12 cellular contexts compared by ENCODE assay signal in the genomic region with DNA sequence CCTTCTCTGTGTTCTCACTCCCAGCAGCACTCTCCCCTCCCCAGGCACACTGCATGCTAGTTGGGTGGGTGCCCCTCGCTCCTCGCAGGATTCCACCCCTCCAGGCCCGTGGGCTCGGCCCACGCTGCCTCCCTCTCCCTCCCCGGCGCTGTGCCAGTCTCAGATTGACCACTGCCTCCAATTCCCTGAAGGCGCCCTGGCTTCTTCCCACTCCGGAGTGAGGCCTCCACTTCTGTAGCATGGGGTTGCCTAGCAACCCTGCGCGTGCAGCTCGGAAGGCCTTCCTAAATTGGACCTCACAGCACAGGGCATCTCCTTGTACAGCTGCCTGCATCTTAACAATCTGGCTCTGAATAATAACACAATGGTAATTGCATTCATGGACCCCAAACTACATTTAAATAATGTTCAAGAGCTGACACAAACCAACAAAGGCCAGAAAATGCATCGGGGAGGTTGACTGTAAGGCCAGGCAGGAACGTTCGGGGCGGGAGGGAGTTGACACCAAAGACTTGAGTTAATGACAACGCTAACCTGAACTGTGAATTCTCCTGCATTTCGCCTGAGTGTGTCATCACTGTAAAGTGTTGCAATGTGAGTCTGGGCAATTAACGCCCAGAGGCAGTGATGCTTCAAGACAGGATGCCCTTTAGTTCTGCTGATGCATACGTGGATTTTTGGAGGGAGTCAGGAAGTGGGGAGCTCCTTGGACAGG.
DNase-seq lines count a peak whose midpoint lies in the region; ATAC-seq and TF ChIP-seq lines count a peak whose summit lies in the region.
"Had no signal": no experiment of that assay in that cellular context is flagged by ENCODE, and none has a peak within 500 bp of the region (broad histone marks: within the 10 kb centered on the region; RNA-seq: fewer than 3 reads in every experiment).

No MANE protein-coding gene starts in this region.

- no peaks in the 10 kb centered on the region for H3K36me3 Mint-ChIP-seq in neural crest cell (ENCODE audit: low read depth)
- H3K36me3 Mint-ChIP-seq in activated T-helper 1 cell treated with anti-CD3 and anti-CD28 coated beads, Interleukin-12 subunit alpha, Interleukin-12 subunit beta, Interleukin-2, Interleukin-4 antibody, amounts not matched to agents 30 ng/mL and 10 ng/mL and 1 ng/mL, durations not matched to agents 14 hours and 24 hours and 36 hours (ENCODE audit: low read depth) = no peaks in the 10 kb centered on the region

- H3K27ac Mint-ChIP-seq in neural crest cell (ENCODE audit: unreplicated experiment) = peak overlapping the region; percentile 1
- H3K27ac Mint-ChIP-seq in activated T-helper 1 cell treated with anti-CD3 and anti-CD28 coated beads, Interleukin-12 subunit alpha, Interleukin-12 subunit beta, Interleukin-2, Interleukin-4 antibody, amounts not matched to agents 30 ng/mL and 10 ng/mL and 1 ng/mL, durations not matched to agents 14 hours and 24 hours and 36 hours = no peak overlapping the region

- H2AFZ ChIP-seq in Karpas-422 (ENCODE audit: low read length) (no peak overlapping the region), PC-3 (ENCODE audit: low read length) (no peak overlapping the region)

- H3K27ac ChIP-seq in prostate gland = no peak overlapping the region
- no peak overlapping the region for H3K27ac ChIP-seq in Karpas-422 (ENCODE audit: low read length)
- H3K27ac ChIP-seq in PC-3 (ENCODE audit: low read length) = no peak overlapping the region
- H3K27ac ChIP-seq: C4-2B had no signal

- H3K36me3 ChIP-seq in prostate gland = no peaks in the 10 kb centered on the region
- no peaks in the 10 kb centered on the region for H3K36me3 ChIP-seq in Karpas-422 (ENCODE audit: insufficient read depth, low read length)
- no peaks in the 10 kb centered on the region for H3K36me3 ChIP-seq in PC-3 (ENCODE audit: low read depth, low read length)

- H3K9me3 ChIP-seq in prostate gland = no peaks in the 10 kb centered on the region
- H3K9me3 ChIP-seq in Karpas-422 (ENCODE audit: low read length) = no peaks in the 10 kb centered on the region
- H3K9me3 ChIP-seq in PC-3 (ENCODE audit: low read length) = no peaks in the 10 kb centered on the region

- no peaks in the 10 kb centered on the region for H3K9me3 Mint-ChIP-seq in neural crest cell
- no peaks in the 10 kb centered on the region for H3K9me3 Mint-ChIP-seq in activated T-helper 1 cell treated with anti-CD3 and anti-CD28 coated beads, Interleukin-12 subunit alpha, Interleukin-12 subunit beta, Interleukin-2, Interleukin-4 antibody, amounts not matched to agents 30 ng/mL and 10 ng/mL and 1 ng/mL, durations not matched to agents 14 hours and 24 hours and 36 hours

- H3K9ac ChIP-seq in Karpas-422 (ENCODE audit: low read length) = no peak overlapping the region
- H3K9ac ChIP-seq in PC-3 (ENCODE audit: low read length) = no peak overlapping the region

- H3K4me2 ChIP-seq in Karpas-422 (ENCODE audit: low read depth, low read length, poor library complexity, severe bottlenecking) = no peak overlapping the region
- H3K4me2 ChIP-seq in PC-3 (ENCODE audit: low read length) = no peak overlapping the region

- CTCF ChIA-PET in PC-3 (lab: Charles Lee) = no interaction called here

- peaks cover 68% of the 10 kb centered on the region for H3K27me3 Mint-ChIP-seq in neural crest cell (ENCODE audit: low read depth)
- H3K27me3 Mint-ChIP-seq in activated T-helper 1 cell treated with anti-CD3 and anti-CD28 coated beads, Interleukin-12 subunit alpha, Interleukin-12 subunit beta, Interleukin-2, Interleukin-4 antibody, amounts not matched to agents 30 ng/mL and 10 ng/mL and 1 ng/mL, durations not matched to agents 14 hours and 24 hours and 36 hours (ENCODE audit: insufficient read depth) = peaks cover 18% of the 10 kb centered on the region

- POLR2A ChIA-PET in PC-3 (lab: Charles Lee; ENCODE audit: unreplicated experiment) = no interaction called here

- no peak for TF ChIP-seq POLR2A in prostate gland (IDR thresholded peaks at IDR 0.05)

- ATAC-seq in PC-3 = no peak

- H3K4me3 ChIP-seq in epithelial cell of esophagus (ENCODE audit: low read length) (no peak overlapping the region), prostate gland (no peak overlapping the region), Karpas-422 (ENCODE audit: low read length) (no peak overlapping the region), PC-3 (ENCODE audit: low read length) (no peak overlapping the region)

- H3F3A ChIP-seq in PC-3 (ENCODE audit: low read length, unreplicated experiment) = no peaks in the 10 kb centered on the region

- H3K4me3 Mint-ChIP-seq in neural crest cell = no peak overlapping the region
- H3K4me3 Mint-ChIP-seq in activated T-helper 1 cell treated with anti-CD3 and anti-CD28 coated beads, Interleukin-12 subunit alpha, Interleukin-12 subunit beta, Interleukin-2, Interleukin-4 antibody, amounts not matched to agents 30 ng/mL and 10 ng/mL and 1 ng/mL, durations not matched to agents 14 hours and 24 hours and 36 hours = no peak overlapping the region

- H4K20me1 ChIP-seq in Karpas-422 (ENCODE audit: insufficient read depth, low read depth, low read length) (no peaks in the 10 kb centered on the region), PC-3 (ENCODE audit: low read length) (no peaks in the 10 kb centered on the region)

- H3K4me1 ChIP-seq in prostate gland (replicated peaks) (no peaks in the 10 kb centered on the region), Karpas-422 (ENCODE audit: low read length) (no peaks in the 10 kb centered on the region), PC-3 (ENCODE audit: insufficient read depth, low read length) (no peaks in the 10 kb centered on the region)

- H3K27me3 ChIP-seq in prostate gland (replicated peaks; ENCODE audit: insufficient read depth) = no peaks in the 10 kb centered on the region
- peaks cover 3% of the 10 kb centered on the region; the same call in 1 of the 2 replicates for H3K27me3 ChIP-seq in Karpas-422 (ENCODE audit: low read length)
- H3K27me3 ChIP-seq in PC-3 (ENCODE audit: low read length) = no peaks in the 10 kb centered on the region

- intact Hi-C loops in activated T-helper 1 cell treated with anti-CD3 and anti-CD28 coated beads, Interleukin-12 subunit alpha, Interleukin-12 subunit beta, Interleukin-2, Interleukin-4 antibody, amounts not matched to agents 30 ng/mL and 10 ng/mL and 1 ng/mL, durations not matched to agents 14 hours and 24 hours and 36 hours (cut with micrococcal nuclease) = no loop called here
- intact Hi-C loops in prostate gland (cut with DNase I) = no loop called here
- intact Hi-C loops in PC-3 (cut with micrococcal nuclease) = no loop called here

- H3K4me1 Mint-ChIP-seq in neural crest cell = peaks cover 21% of the 10 kb centered on the region
- H3K4me1 Mint-ChIP-seq in activated T-helper 1 cell treated with anti-CD3 and anti-CD28 coated beads, Interleukin-12 subunit alpha, Interleukin-12 subunit beta, Interleukin-2, Interleukin-4 antibody, amounts not matched to agents 30 ng/mL and 10 ng/mL and 1 ng/mL, durations not matched to agents 14 hours and 24 hours and 36 hours (ENCODE audit: low read depth) = no peaks in the 10 kb centered on the region

- 58% methylated on average over 20 of the region's 20 CpGs for WGBS in prostate gland

- peak; percentile 36 for DNase-seq in DMS79 (lab: John Stamatoyannopoulos, UW)
- DNase-seq in NCI-H1105 (lab: John Stamatoyannopoulos, UW) = peak; percentile 38
- peak; percentile 89 for DNase-seq in epithelial cell of esophagus (ENCODE audit: low read depth)
- peak; percentile 37 for DNase-seq in neural crest cell (ENCODE audit: low read depth, low spot score)
- DNase-seq in activated T-helper 1 cell treated with anti-CD3 and anti-CD28 coated beads, Interleukin-12 subunit alpha, Interleukin-12 subunit beta, Interleukin-2, Interleukin-4 antibody, amounts not matched to agents 30 ng/mL and 10 ng/mL and 1 ng/mL, durations not matched to agents 14 hours and 24 hours and 36 hours (ENCODE audit: low spot score) = no peak
- no peak for DNase-seq in prostate gland (ENCODE audit: low spot score)
- no peak for DNase-seq in Karpas-422
- DNase-seq in PC-3 = no peak
- DNase-seq: activated CD8-positive, alpha-beta memory T cell treated with anti-CD3 and anti-CD28 coated beads, Interleukin-2, amount 50 U/mL, for 4 hours; NCI-H1694; stimulated activated CD4-positive, alpha-beta T cell treated with anti-CD3 and anti-CD28 coated beads, Interleukin-12 subunit alpha, Interleukin-12 subunit beta, amount 100 ng/mL, for 4 hours had no signal

- no peaks in the 10 kb centered on the region for H3K9me2 ChIP-seq in Karpas-422 (replicated peaks; ENCODE audit: insufficient read depth, low read length)
- H3K9me2 ChIP-seq in PC-3 (replicated peaks; ENCODE audit: low read length) = no peaks in the 10 kb centered on the region

- TF ChIP-seq CTCF in epithelial cell of esophagus (IDR thresholded peaks at IDR 0.05; ENCODE audit: insufficient read depth, low read depth, low read length, missing control alignments) (no peak), neural crest cell (conservative IDR thresholded peaks at IDR 0.05) (no peak), prostate gland (IDR thresholded peaks at IDR 0.05) (no peak), PC-3 (conservative IDR thresholded peaks at IDR 0.05; ENCODE audit: low read depth, low read length) (no peak)

- no peaks in the 10 kb centered on the region for H3K79me2 ChIP-seq in Karpas-422 (ENCODE audit: low read length)
- H3K79me2 ChIP-seq in PC-3 (ENCODE audit: low read length) = no peaks in the 10 kb centered on the region

- BruUV-seq in PC-3 (replicated peaks; lab: Mats Ljungman, UMichigan) = no TSS peak

Comparison
In these comparisons a context has a peak if more than half of its experiments do, and no peak if none do; other contexts are left out.
1. DNase-seq: peak in DMS79 (single experiment), NCI-H1105 (single experiment), epithelial cell of esophagus (single experiment) and neural crest cell (single experiment); none in activated T-helper 1 cell treated with anti-CD3 and anti-CD28 coated beads, Interleukin-12 subunit alpha, Interleukin-12 subunit beta, Interleukin-2, Interleukin-4 antibody, amounts not matched to agents 30 ng/mL and 10 ng/mL and 1 ng/mL, durations not matched to agents 14 hours and 24 hours and 36 hours (single experiment), prostate gland (single experiment), Karpas-422 (single experiment) and PC-3 (single experiment).